Comparison of ENCODE assay signal across 19 cellular contexts in the genomic region with DNA sequence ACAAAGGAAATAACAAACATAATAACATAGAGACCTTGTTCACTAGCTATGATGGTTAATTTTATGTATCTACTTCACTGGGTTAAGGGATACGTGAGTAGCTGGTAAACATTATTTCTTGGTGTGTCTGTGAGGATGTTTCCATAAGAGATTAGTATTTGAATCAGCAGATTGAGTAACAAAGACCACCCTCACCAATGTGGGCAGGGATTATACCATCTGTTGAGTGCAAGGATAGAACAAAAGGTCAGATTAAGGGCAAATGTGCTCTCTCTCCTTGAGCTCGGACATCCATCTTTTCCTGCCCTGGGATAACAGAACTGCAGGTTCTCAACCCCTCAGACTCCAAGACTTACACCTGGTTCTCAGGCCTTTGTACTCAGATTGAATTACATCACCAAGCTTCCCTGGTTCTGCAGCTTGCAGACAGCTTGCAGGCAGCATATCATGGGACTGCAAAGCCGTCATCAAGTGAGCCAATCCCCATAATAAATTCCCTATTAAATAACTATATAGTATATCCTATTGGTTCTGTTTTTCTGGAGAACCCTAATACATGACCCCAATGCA.
"Had no signal": no experiment of that assay in that cellular context is flagged by ENCODE, and none has a peak within 500 bp of the region (broad histone marks: within the 10 kb centered on the region; RNA-seq: fewer than 3 reads in every experiment).

No MANE protein-coding gene starts in this region.

- H3K36me3 ChIP-seq: breast epithelium, gastrocnemius medialis, ovary, transverse colon, vagina had no signal

- H3K4me1 Mint-ChIP-seq: memory B cell had no signal

- DNase-seq: activated CD4-positive, alpha-beta T cell treated with anti-CD3 and anti-CD28 coated beads, Interleukin-2, amount 50 U/mL, for 1 hour; activated CD4-positive, CD25-positive, alpha-beta regulatory T cell treated with anti-CD3 and anti-CD28 coated beads, Interleukin-2, amount 50 U/mL, for 72 hours; activated CD8-positive, alpha-beta memory T cell treated with anti-CD3 and anti-CD28 coated beads, Interleukin-2, amount 50 U/mL, for 48 hours; activated effector memory CD4-positive, alpha-beta T cell treated with anti-CD3 and anti-CD28 coated beads, Interleukin-2, amount 50 U/mL, for 16 hours; activated T-cell treated with anti-CD3 and anti-CD28 coated beads, Interleukin-2, amount 50 U/mL, for 72 hours; cortex of kidney; gastrocnemius medialis; naive thymus-derived CD4-positive, alpha-beta T cell; ovary; psoas muscle; right cardiac atrium; stimulated activated CD4-positive, alpha-beta T cell treated with anti-CD3 and anti-CD28 coated beads, Interleukin-2, amount 100 ng/mL, for 48 hours; transverse colon had no signal

- H3K9me3 ChIP-seq: breast epithelium, gastrocnemius medialis, ovary, psoas muscle, transverse colon, vagina had no signal

- H3K4me3 Mint-ChIP-seq: activated naive CD4-positive, alpha-beta T cell treated with anti-CD3 and anti-CD28 coated beads, Interleukin-2, amount 50 U/mL, for 24 hours; activated T-cell treated with anti-CD3 and anti-CD28 coated beads, Interleukin-2, amount 50 U/mL, for 72 hours; memory B cell; naive thymus-derived CD4-positive, alpha-beta T cell; stimulated activated naive CD8-positive, alpha-beta T cell treated with anti-CD3 and anti-CD28 coated beads, Interleukin-15, Interleukin-2, amounts not matched to agents 100 ng/mL and 50 ng/mL, for 24 hours had no signal

- H3K27me3 ChIP-seq: breast epithelium, gastrocnemius medialis, ovary, transverse colon, vagina had no signal

- H3K27ac ChIP-seq: breast epithelium, gastrocnemius medialis, ovary, psoas muscle, skin epidermis, transverse colon, vagina had no signal

- H3K4me3 ChIP-seq: breast epithelium, gastrocnemius medialis, ovary, psoas muscle, skin epidermis, transverse colon, vagina had no signal

- H3K4me1 ChIP-seq: breast epithelium, gastrocnemius medialis, psoas muscle, transverse colon had no signal

- H3K9me3 Mint-ChIP-seq: activated naive CD4-positive, alpha-beta T cell treated with anti-CD3 and anti-CD28 coated beads, Interleukin-2, amount 50 U/mL, for 24 hours; activated T-cell treated with anti-CD3 and anti-CD28 coated beads, Interleukin-2, amount 50 U/mL, for 72 hours; memory B cell; naive thymus-derived CD4-positive, alpha-beta T cell; stimulated activated naive CD8-positive, alpha-beta T cell treated with anti-CD3 and anti-CD28 coated beads, Interleukin-15, Interleukin-2, amounts not matched to agents 100 ng/mL and 50 ng/mL, for 24 hours had no signal

- H3K27me3 Mint-ChIP-seq: activated naive CD4-positive, alpha-beta T cell treated with anti-CD3 and anti-CD28 coated beads, Interleukin-2, amount 50 U/mL, for 24 hours; memory B cell; stimulated activated naive CD8-positive, alpha-beta T cell treated with anti-CD3 and anti-CD28 coated beads, Interleukin-15, Interleukin-2, amounts not matched to agents 100 ng/mL and 50 ng/mL, for 24 hours had no signal

- H3K27ac Mint-ChIP-seq: activated naive CD4-positive, alpha-beta T cell treated with anti-CD3 and anti-CD28 coated beads, Interleukin-2, amount 50 U/mL, for 24 hours; activated T-cell treated with anti-CD3 and anti-CD28 coated beads, Interleukin-2, amount 50 U/mL, for 72 hours; memory B cell; stimulated activated naive CD8-positive, alpha-beta T cell treated with anti-CD3 and anti-CD28 coated beads, Interleukin-15, Interleukin-2, amounts not matched to agents 100 ng/mL and 50 ng/mL, for 24 hours had no signal

- H3K36me3 Mint-ChIP-seq: activated naive CD4-positive, alpha-beta T cell treated with anti-CD3 and anti-CD28 coated beads, Interleukin-2, amount 50 U/mL, for 24 hours; memory B cell; naive thymus-derived CD4-positive, alpha-beta T cell had no signal

- ATAC-seq: activated T-cell treated with anti-CD3 and anti-CD28 coated beads, Interleukin-2, amount 50 U/mL, for 72 hours; gastrocnemius medialis; naive thymus-derived CD4-positive, alpha-beta T cell; psoas muscle; right cardiac atrium had no signal
